28 cellular contexts compared by ENCODE assay signal in genomic region chr17:12603566-12603965, GRCh38.
"Had no signal": no experiment of that assay in that cellular context is flagged by ENCODE, and none has a peak within 500 bp of the region (broad histone marks: within the 10 kb centered on the region; RNA-seq: fewer than 3 reads in every experiment).

No MANE protein-coding gene starts in this region.

- H3K27me3 ChIP-seq: adrenal gland, body of pancreas, esophagus squamous epithelium had no signal

- H3K4me3 ChIP-seq: adrenal gland, body of pancreas, esophagus squamous epithelium had no signal

- H3K9me3 ChIP-seq: adrenal gland, body of pancreas, esophagus squamous epithelium had no signal

- H3K27ac ChIP-seq: adrenal gland, body of pancreas, epithelial cell of prostate, esophagus squamous epithelium, WERI-Rb-1 had no signal

- DNase-seq: activated B cell treated with CpG ODN at 0.5 μM for 24 hours; activated CD4-positive, alpha-beta T cell treated with anti-CD3 and anti-CD28 coated beads for 48 hours; activated CD4-positive, alpha-beta T cell treated with anti-CD3 and anti-CD28 coated beads, Interleukin-2, amount 50 U/mL, for 1 hour; activated CD4-positive, alpha-beta T cell treated with anti-CD3 and anti-CD28 coated beads, Interleukin-2, amount 50 U/mL, for 48 hours; activated CD8-positive, alpha-beta memory T cell treated with anti-CD3 and anti-CD28 coated beads for 24 hours; activated CD8-positive, alpha-beta T cell treated with anti-CD3 and anti-CD28 coated beads for 36 hours; activated effector memory CD4-positive, alpha-beta T cell treated with anti-CD3 and anti-CD28 coated beads, Interleukin-2, amount 50 U/mL, for 16 hours; activated naive CD4-positive, alpha-beta T cell treated with anti-CD3 and anti-CD28 coated beads for 36 hours; activated naive CD8-positive, alpha-beta T cell treated with anti-CD3 and anti-CD28 coated beads for 36 hours; activated naive CD8-positive, alpha-beta T cell treated with anti-CD3 and anti-CD28 coated beads, Interleukin-2, amount 50 U/mL, for 24 hours; activated T-cell treated with anti-CD3 and anti-CD28 coated beads, Interleukin-2, amount 50 U/mL, for 4 hours; adrenal gland; amygdala; aorta; body of pancreas; caudate nucleus; cortex of kidney; dermis blood vessel endothelial cell; effector CD4-positive, alpha-beta T cell; esophagus squamous epithelium; foreskin fibroblast; head of caudate nucleus; T-helper 1 cell; T-helper 17 cell; T1000; WERI-Rb-1 had no signal

- H3K4me1 ChIP-seq: adrenal gland, body of pancreas, esophagus squamous epithelium had no signal

- ATAC-seq: activated CD4-positive, CD25-positive, alpha-beta regulatory T cell treated with anti-CD3 and anti-CD28 coated beads, Interleukin-2, amount 50 U/mL, for 24 hours; activated CD8-positive, alpha-beta T cell treated with anti-CD3 and anti-CD28 coated beads for 36 hours; activated naive CD8-positive, alpha-beta T cell treated with anti-CD3 and anti-CD28 coated beads, Interleukin-2, amount 50 U/mL, for 24 hours; activated T-cell treated with anti-CD3 and anti-CD28 coated beads, Interleukin-2, amount 50 U/mL, for 4 hours; body of pancreas; T-helper 17 cell had no signal

- H3K36me3 ChIP-seq: adrenal gland, esophagus squamous epithelium, WERI-Rb-1 had no signal
